In the genomic region with DNA sequence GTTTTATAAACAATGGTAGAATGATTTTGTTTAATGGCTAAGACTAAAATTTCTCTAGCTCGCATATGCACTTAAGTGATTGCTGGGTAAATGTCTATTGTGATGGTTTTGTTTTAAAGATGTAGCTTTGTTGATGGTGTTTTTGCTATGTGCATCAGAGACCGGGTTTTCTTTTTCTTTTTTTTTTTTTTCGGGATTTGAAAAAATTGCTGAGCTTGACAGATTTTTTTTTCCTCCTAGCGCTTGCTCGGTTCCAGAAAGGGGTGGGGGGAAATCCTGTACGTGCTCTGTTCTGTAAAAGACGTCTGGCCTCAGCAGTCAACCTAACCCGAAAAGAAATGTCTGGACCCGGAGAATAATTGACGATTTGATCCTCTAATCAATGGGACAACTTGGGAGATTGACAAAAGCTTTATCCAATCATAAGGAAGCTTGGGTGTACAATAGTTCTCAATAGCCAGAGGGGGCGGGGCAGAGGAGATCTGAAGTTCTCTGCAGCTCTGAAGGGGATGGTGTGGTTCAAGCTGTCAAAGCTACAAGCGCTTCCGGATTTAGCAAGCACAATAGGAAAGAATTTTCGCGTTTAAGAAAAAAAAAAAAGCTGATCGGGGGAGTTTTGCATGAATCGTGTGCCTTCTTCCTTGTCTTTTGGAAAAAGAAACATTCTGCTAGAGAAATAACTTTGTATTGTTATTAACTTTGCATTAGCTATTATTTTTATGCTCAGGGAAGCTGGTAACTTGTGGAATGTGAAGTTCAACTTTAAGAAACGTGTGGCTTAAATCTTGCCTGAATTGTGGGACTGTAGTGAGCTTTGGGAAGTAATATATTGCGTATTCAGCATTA, we compare ENCODE assay signal across 7 cellular contexts. TPM values are rescaled to one million over a fixed set of nuclear protein-coding genes. Genes with fewer than 3 reads are reported as not detected.
DNase-seq lines count a peak whose midpoint lies in the region; ATAC-seq, FAIRE-seq and TF ChIP-seq lines count a peak whose summit lies in the region.

No MANE protein-coding gene starts in this region.

- TF ChIP-seq POLR2A in spleen (IDR thresholded peaks at IDR 0.05): no peak

- peaks cover 22 to 62% (median 47%) of the 10 kb centered on the region in 6 donors for H3K4me1 ChIP-seq in spleen

- peaks cover 0 to 35% (median 17%) of the 10 kb centered on the region in 7 donors for H3K27me3 ChIP-seq in spleen (replicated peaks in 1 of 7)

- peak; percentile 100 for FAIRE-seq in islet of Langerhans (lab: Jason Lieb, UNC)

- H3K36me3 Mint-ChIP-seq in activated B cell treated with CpG ODN at 0.5 μM for 24 hours (ENCODE audit: low read depth): peaks cover 5% of the 10 kb centered on the region

- DNase-seq in NCI-H345 (lab: John Stamatoyannopoulos, UW) (peak; percentile 99), activated B cell treated with CpG ODN at 0.5 μM for 24 hours (peak; percentile 38), cerebellar nuclear complex (lab: John Stamatoyannopoulos, UW) (peak; percentile 69 to 94), spleen (peak; percentile 92)

- no peaks in the 10 kb centered on the region for H3K9me3 ChIP-seq in spleen

- POLR2A ChIA-PET in activated B cell treated with CpG ODN at 0.5 μM for 24 hours (lab: Charles Lee): interaction anchor here (0.7 to 4.5 kb wide), 3 partner anchors 27 to 1266 kb away, joined by 3 to 29 read pairs (median 3); no protein-coding TSS in a partner anchor

- ATAC-seq in GM18858 (IDR thresholded peaks at IDR 0.05; ENCODE audit: unreplicated experiment) (peak; percentile 63), HG03196 (IDR thresholded peaks at IDR 0.05; ENCODE audit: unreplicated experiment) (peak; percentile 62), activated B cell treated with CpG ODN at 0.5 μM for 24 hours (ENCODE audit: low read depth) (peak; percentile 62)

- no peaks in the 10 kb centered on the region for H3K9me3 Mint-ChIP-seq in activated B cell treated with CpG ODN at 0.5 μM for 24 hours

- WGBS in spleen, 5 donors: 1 to 2% (median 1%) methylated on average over 19 of the region's 19 CpGs

- no peaks in the 10 kb centered on the region for H3K36me3 ChIP-seq in spleen

- peaks cover 32% of the 10 kb centered on the region for H3K4me1 Mint-ChIP-seq in activated B cell treated with CpG ODN at 0.5 μM for 24 hours

- H3K27ac Mint-ChIP-seq in activated B cell treated with CpG ODN at 0.5 μM for 24 hours: peak overlapping the region; percentile 90

- TF ChIP-seq CTCF in activated B cell treated with CpG ODN at 0.5 μM for 24 hours (IDR thresholded peaks at IDR 0.05) (no peak), spleen (IDR thresholded peaks at IDR 0.05 in 8 of 11, conservative IDR thresholded peaks at IDR 0.05 in 3 of 11) (peak in 3 of 11 experiments; percentile 15 to 31 (median 22))

- peak overlapping the region; percentile 95 for H3K4me3 Mint-ChIP-seq in activated B cell treated with CpG ODN at 0.5 μM for 24 hours

- H3K4me3 ChIP-seq in spleen: peak overlapping the region; percentile 41 to 74 (median 62)

- H3K27me3 Mint-ChIP-seq in activated B cell treated with CpG ODN at 0.5 μM for 24 hours: peaks cover 33% of the 10 kb centered on the region

- intact Hi-C loops in activated B cell treated with CpG ODN at 0.5 μM for 24 hours (cut with micrococcal nuclease) (loop anchor here (1.0 to 10.0 kb wide), 5 partner anchors 28 to 1707 kb away; a partner anchor contains a TSS), spleen (cut with DNase I; ENCODE audit: low total_unique reads) (no loop called here)

- H3K27ac ChIP-seq in spleen: peak overlapping the region; percentile 77 to 92 (median 86)

- CTCF ChIA-PET in activated B cell treated with CpG ODN at 0.5 μM for 24 hours (lab: Charles Lee): interaction anchor here (0.6 to 3.5 kb wide), 3 partner anchors 19 to 1347 kb away, joined by 3 to 28 read pairs (median 3); no protein-coding TSS in a partner anchor

RNA-seq across cellular contexts. Expression of a gene that starts 4.5 kb away (rescaled TPM):
- 0.13 and 0.44 TPM in 2 replicates for total RNA-seq in activated B cell treated with CpG ODN at 0.5 μM for 24 hours
- total RNA-seq in spleen: 10 to 100 TPM; 33.2 to 76.8 (median 40.1) TPM
- 1 to 10 TPM; 3.1 to 3.7 (median 3.1) TPM for polyA plus RNA-seq in spleen

Comparison
In these comparisons a context has a peak if more than half of its experiments do, and no peak if none do; other contexts are left out.
1. Peak in every context shown above with its lines: DNase-seq, ATAC-seq, H3K4me3 ChIP-seq and H3K27ac ChIP-seq.
2. DNase-seq: peak in every context shown above with its lines; median percentile 99 in NCI-H345; 92 in spleen; 82 in cerebellar nuclear complex; 38 in activated B cell treated with CpG ODN at 0.5 μM for 24 hours.
3. RNA of a gene that starts 4.5 kb away (total RNA-seq): 33.2 to 76.8 TPM in spleen; 0.13 to 0.44 TPM in activated B cell treated with CpG ODN at 0.5 μM for 24 hours; every median in the first group is over 10 times any median in the second.